In genomic region chr1:223837687-223838086, GRCh38 we compare ENCODE assay signal across 19 cellular contexts. TPM values are rescaled to one million over a fixed set of nuclear protein-coding genes. Genes with fewer than 3 reads are reported as not detected.
DNase-seq lines count a peak whose midpoint lies in the region; ATAC-seq and TF ChIP-seq lines count a peak whose summit lies in the region.
"Had no signal": no experiment of that assay in that cellular context is flagged by ENCODE, and none has a peak within 500 bp of the region (broad histone marks: within the 10 kb centered on the region; RNA-seq: fewer than 3 reads in every experiment).

No MANE protein-coding gene starts in this region.

- H2AFZ ChIP-seq in PC-3 (ENCODE audit: low read length): no peak overlapping the region

- no peaks in the 10 kb centered on the region for H3K27me3 Mint-ChIP-seq in T-cell
- H3K27me3 Mint-ChIP-seq in WTC11 (ENCODE audit: low read depth): no peaks in the 10 kb centered on the region

- H3K27ac Mint-ChIP-seq in T-cell (peak overlapping the region; percentile 36 to 59), WTC11 (no peak overlapping the region)
- H3K27ac Mint-ChIP-seq: activated T-helper 2 cell treated with anti-CD3 and anti-CD28 coated beads, Interferon-gamma antibody, Interleukin-2, Interleukin-4, amounts not matched to agents 10 μg/mL and 5 μg/mL and 100 μg/mL, durations not matched to agents 14 hours and 24 hours and 36 hours had no signal

- H3K27me3 ChIP-seq in testis (no peaks in the 10 kb centered on the region), PC-3 (ENCODE audit: low read length) (no peaks in the 10 kb centered on the region)
- H3K27me3 ChIP-seq: dorsolateral prefrontal cortex, heart right ventricle, uterus had no signal

- ATAC-seq in left ventricle myocardium superior (peak; percentile 14), Right ventricle myocardium inferior (no peak), T-cell (replicated peaks in 1 of 4) (no peak), GM19324 (IDR thresholded peaks at IDR 0.05; ENCODE audit: low FRiP score, unreplicated experiment) (no peak), WTC11 (no peak), PC-3 (no peak)

- H3F3A ChIP-seq in PC-3 (ENCODE audit: low read length, unreplicated experiment): no peaks in the 10 kb centered on the region

- H3K4me1 Mint-ChIP-seq in T-cell (peaks cover 29 to 38% (median 36%) of the 10 kb centered on the region in 3 donors), WTC11 (peaks cover 30% of the 10 kb centered on the region)

- POLR2A ChIA-PET in T-cell (lab: Charles Lee) (interaction anchor here (0.6 to 2.9 kb wide), 4 partner anchors 8 to 46 kb away, joined by 3 to 22 read pairs (median 8); partner anchors contain the start of gene TP53BP2 (in 1 of the 2)), WTC11 (lab: Charles Lee) (interaction anchor here (0.6 to 0.9 kb wide), 2 partner anchors 9 to 619 kb away, joined by 3 read pairs; no protein-coding TSS in a partner anchor), PC-3 (lab: Charles Lee; ENCODE audit: unreplicated experiment) (no interaction called here)

- H4K20me1 ChIP-seq in PC-3 (ENCODE audit: low read length): peaks cover 28% of the 10 kb centered on the region

- H3K36me3 ChIP-seq in testis (ENCODE audit: low read depth, missing control alignments) (no peaks in the 10 kb centered on the region), PC-3 (ENCODE audit: low read depth, low read length) (no peaks in the 10 kb centered on the region)
- H3K36me3 ChIP-seq: heart right ventricle, uterus had no signal

- BruUV-seq in PC-3 (replicated peaks; lab: Mats Ljungman, UMichigan): no TSS peak

- CTCF ChIA-PET in T-cell (lab: Charles Lee) (no interaction called here), WTC11 (lab: Charles Lee) (interaction anchor here (1.1 kb wide), 1 partner anchor 315 kb away, joined by 6 read pairs; no protein-coding TSS in a partner anchor), PC-3 (lab: Charles Lee) (no interaction called here)

- TF ChIP-seq CTCF in testis (IDR thresholded peaks at IDR 0.05) (no peak), WTC11 (IDR thresholded peaks at IDR 0.05) (no peak), PC-3 (conservative IDR thresholded peaks at IDR 0.05; ENCODE audit: low read depth, low read length) (no peak)

- H3K4me3 Mint-ChIP-seq in T-cell (peak overlapping the region in 1 of 3 donors; percentile 2), WTC11 (no peak overlapping the region)

- H3K36me3 Mint-ChIP-seq in T-cell: no peaks in the 10 kb centered on the region
- H3K36me3 Mint-ChIP-seq in WTC11: 0 out of 2 replicates have a peak, but pooled peaks cover 4% of the 10 kb centered on the region

- no peaks in the 10 kb centered on the region for H3K9me3 ChIP-seq in testis
- no peaks in the 10 kb centered on the region for H3K9me3 ChIP-seq in PC-3 (ENCODE audit: low read length)
- H3K9me3 ChIP-seq: heart right ventricle, uterus had no signal

- H3K27ac ChIP-seq in testis (peak overlapping the region; percentile 54 to 64), PC-3 (ENCODE audit: low read length) (no peak overlapping the region)
- H3K27ac ChIP-seq: uterus had no signal

- peaks cover 100% of the 10 kb centered on the region for H3K79me2 ChIP-seq in PC-3 (ENCODE audit: low read length)

- H3K9ac ChIP-seq in PC-3 (ENCODE audit: low read length): no peak overlapping the region

- 70 to 77% methylated on average over 10 of the region's 10 CpGs for WGBS in testis, 2 donors

- intact Hi-C loops in left ventricle myocardium superior (cut with micrococcal nuclease) (no loop called here), Right ventricle myocardium inferior (cut with DNase I) (no loop called here), testis (cut with DNase I; ENCODE audit: low total_unique reads) (no loop called here), PC-3 (cut with micrococcal nuclease) (no loop called here)

- no peak overlapping the region for H3K4me2 ChIP-seq in PC-3 (ENCODE audit: low read length)

- H3K4me3 ChIP-seq in testis: no peak overlapping the region
- H3K4me3 ChIP-seq in PC-3 (ENCODE audit: low read length): no peak overlapping the region
- H3K4me3 ChIP-seq: dorsolateral prefrontal cortex, heart right ventricle, uterus had no signal

- DNase-seq in left ventricle myocardium superior (no peak), Right ventricle myocardium inferior (ENCODE audit: missing footprints) (no peak), T-cell (no peak), left kidney (ENCODE audit: low read depth, low spot score) (peak; percentile 42), testis (no peak), WTC11 (ENCODE audit: low spot score) (no peak), PC-3 (no peak)
- DNase-seq: activated CD4-positive, alpha-beta T cell treated with anti-CD3 and anti-CD28 coated beads for 48 hours; aorta; dorsolateral prefrontal cortex; heart right ventricle; kidney; NK-92 treated with Interleukin-12 subunit alpha and Interleukin-12 subunit beta, amount 100 ng/mL, for 24 hours; SHP77; stimulated activated naive CD4-positive, alpha-beta T cell; T-helper 9 cell; uterus had no signal

- H3K4me1 ChIP-seq in testis: peaks cover 37% of the 10 kb centered on the region
- peaks cover 48% of the 10 kb centered on the region for H3K4me1 ChIP-seq in PC-3 (ENCODE audit: insufficient read depth, low read length)

- H3K9me3 Mint-ChIP-seq in T-cell (no peaks in the 10 kb centered on the region), WTC11 (no peaks in the 10 kb centered on the region)
- H3K9me3 Mint-ChIP-seq: activated T-helper 2 cell treated with anti-CD3 and anti-CD28 coated beads, Interferon-gamma antibody, Interleukin-2, Interleukin-4, amounts not matched to agents 10 μg/mL and 5 μg/mL and 100 μg/mL, durations not matched to agents 14 hours and 24 hours and 36 hours had no signal

- no peaks in the 10 kb centered on the region for H3K9me2 ChIP-seq in PC-3 (replicated peaks; ENCODE audit: low read length)

- TF ChIP-seq POLR2A in testis (IDR thresholded peaks at IDR 0.05): no peak

TF ChIP-seq in WTC11, 78 proteins besides CTCF, POLR2A, EP300 and RAD21:
- TF ChIP-seq ATF3 (CRISPR knock-in tag; conservative IDR thresholded peaks at IDR 0.05): no peak
TF ChIP-seq in WTC11: peak in this region for 0.

RNA-seq across cellular contexts. Expression of gene TP53BP2, which starts 8.1 kb away (rescaled TPM):
- total RNA-seq in left ventricle myocardium superior: 22.1 TPM
- total RNA-seq in Right ventricle myocardium inferior: 18.7 TPM
- total RNA-seq in T-cell: 10 to 100 TPM; 46.9 to 84.0 (median 53.1) TPM
- 10 to 100 TPM; 64.3 to 99.3 TPM for total RNA-seq in testis
- polyA plus RNA-seq in testis (ENCODE audit: insufficient read depth, low read depth, low replicate concordance): 29.6 TPM
- 39.3 to 42.7 TPM (median 41.4 TPM) in 3 replicates for total RNA-seq in WTC11 (2021)
- 24.6 and 32.0 TPM in 2 replicates for total RNA-seq in PC-3 (2014; rRNA removed)
